31 cellular contexts compared by ENCODE assay signal in the genomic region with DNA sequence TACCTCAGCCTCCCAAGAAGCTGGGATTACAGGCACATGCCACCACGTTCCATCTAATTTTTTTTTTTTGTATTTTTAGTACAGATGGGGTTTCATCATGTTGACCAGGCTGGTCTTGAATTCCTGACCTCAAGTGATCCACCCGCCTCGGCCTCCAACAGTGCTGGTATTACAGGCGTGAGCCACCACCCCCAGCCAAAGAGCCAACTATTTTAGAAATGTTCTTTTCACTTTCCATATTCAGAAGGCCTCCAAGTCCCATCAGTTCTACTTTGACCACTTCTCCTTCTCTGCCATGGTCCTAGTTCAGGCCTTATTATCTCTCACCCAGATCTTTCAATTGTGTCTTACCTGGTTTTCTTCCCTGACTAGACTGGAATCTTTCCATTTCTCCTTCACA. TPM values are rescaled to one million over a fixed set of nuclear protein-coding genes. Genes with fewer than 3 reads are reported as not detected.
"Had no signal": no experiment of that assay in that cellular context is flagged by ENCODE, and none has a peak within 500 bp of the region (broad histone marks: within the 10 kb centered on the region; RNA-seq: fewer than 3 reads in every experiment).

No MANE protein-coding gene starts in this region.

- H3K4me2 ChIP-seq: KMS-11 had no signal

- H3K4me1 ChIP-seq: ascending aorta had no signal

- H3K4me1 Mint-ChIP-seq: activated CD4-positive, alpha-beta T cell treated with anti-CD3 and anti-CD28 coated beads, Interleukin-2, amount 10 ng/mL, durations not matched to agents 7 days and 5 days; central memory CD8-positive, alpha-beta T cell had no signal

- H3K27ac ChIP-seq: ascending aorta, cardiac muscle cell, KMS-11 had no signal

- ATAC-seq: activated CD8-positive, alpha-beta T cell treated with anti-CD3 and anti-CD28 coated beads, Interleukin-2, amount 10 ng/mL, durations not matched to agents 7 days and 5 days had no signal

- H3K27me3 Mint-ChIP-seq: activated T-cell treated with anti-CD3 and anti-CD28 coated beads, Interleukin-2, amount 50 U/mL, for 24 hours; central memory CD8-positive, alpha-beta T cell had no signal

- H3K4me3 ChIP-seq: ascending aorta, cardiac muscle cell had no signal

- H3K9me3 ChIP-seq: ascending aorta had no signal

- H3K27me3 ChIP-seq: ascending aorta, cardiac muscle cell had no signal

- H3K36me3 ChIP-seq: ascending aorta, cardiac muscle cell had no signal

- DNase-seq: activated CD4-positive, alpha-beta T cell treated with anti-CD3 and anti-CD28 coated beads, Interleukin-2, amount 10 ng/mL, durations not matched to agents 7 days and 5 days; activated CD4-positive, alpha-beta T cell treated with anti-CD3 and anti-CD28 coated beads, Interleukin-2, amount 50 U/mL, for 48 hours; activated CD8-positive, alpha-beta T cell treated with anti-CD3 and anti-CD28 coated beads, Interleukin-2, amount 10 ng/mL, durations not matched to agents 7 days and 5 days; activated gamma-delta T cell treated with Interleukin-2 at 50 U/mL for 16 hours; activated naive CD4-positive, alpha-beta T cell treated with anti-CD3 and anti-CD28 coated beads for 36 hours; activated T-cell treated with anti-CD3 and anti-CD28 coated beads, Interleukin-2, amount 50 U/mL, for 24 hours; amygdala; NCI-H1092 treated with DMSO at 0.1 percent for 48 hours; NCI-H1417; NCI-H146; NCI-H187; NCI-H2029 treated with DMSO at 0.1 percent for 48 hours; NCI-H2107; NCI-H2171; NCI-H510A; NCI-H526; NCI-H748 treated with DMSO at 0.1 percent for 48 hours; NK-92 treated with Interleukin-12 subunit alpha and Interleukin-12 subunit beta, amount 100 ng/mL, for 24 hours; OCI-M1; Right ventricle myocardium superior; T1000 had no signal

- H3K9ac ChIP-seq: KMS-11 had no signal

- H3K27ac Mint-ChIP-seq: activated CD4-positive, alpha-beta T cell treated with anti-CD3 and anti-CD28 coated beads, Interleukin-2, amount 10 ng/mL, durations not matched to agents 7 days and 5 days; activated CD8-positive, alpha-beta T cell treated with anti-CD3 and anti-CD28 coated beads, Interleukin-2, amount 10 ng/mL, durations not matched to agents 7 days and 5 days; activated naive CD4-positive, alpha-beta T cell treated with anti-CD3 and anti-CD28 coated beads for 36 hours; activated naive CD8-positive, alpha-beta T cell; activated T-cell treated with anti-CD3 and anti-CD28 coated beads, Interleukin-2, amount 50 U/mL, for 24 hours; activated T-helper 2 cell treated with anti-CD3 and anti-CD28 coated beads, Interferon-gamma antibody, Interleukin-2, Interleukin-4, amounts not matched to agents 10 μg/mL and 5 μg/mL and 100 μg/mL, durations not matched to agents 14 hours and 24 hours and 36 hours had no signal

- H3K4me3 Mint-ChIP-seq: activated CD4-positive, alpha-beta T cell treated with anti-CD3 and anti-CD28 coated beads, Interleukin-2, amount 10 ng/mL, durations not matched to agents 7 days and 5 days; activated CD8-positive, alpha-beta T cell treated with anti-CD3 and anti-CD28 coated beads, Interleukin-2, amount 10 ng/mL, durations not matched to agents 7 days and 5 days; activated naive CD4-positive, alpha-beta T cell treated with anti-CD3 and anti-CD28 coated beads for 36 hours; activated naive CD8-positive, alpha-beta T cell; activated T-cell treated with anti-CD3 and anti-CD28 coated beads, Interleukin-2, amount 50 U/mL, for 24 hours; central memory CD8-positive, alpha-beta T cell had no signal

- H3K9me3 Mint-ChIP-seq: activated CD4-positive, alpha-beta T cell treated with anti-CD3 and anti-CD28 coated beads, Interleukin-2, amount 10 ng/mL, durations not matched to agents 7 days and 5 days; activated naive CD4-positive, alpha-beta T cell treated with anti-CD3 and anti-CD28 coated beads for 36 hours; activated T-cell treated with anti-CD3 and anti-CD28 coated beads, Interleukin-2, amount 50 U/mL, for 24 hours; activated T-helper 2 cell treated with anti-CD3 and anti-CD28 coated beads, Interferon-gamma antibody, Interleukin-2, Interleukin-4, amounts not matched to agents 10 μg/mL and 5 μg/mL and 100 μg/mL, durations not matched to agents 14 hours and 24 hours and 36 hours; central memory CD8-positive, alpha-beta T cell had no signal

RNA-seq across cellular contexts. Expression of gene CCDC83, which starts 48.2 kb away (rescaled TPM):
- total RNA-seq: activated CD4-positive, alpha-beta T cell treated with anti-CD3 and anti-CD28 coated beads, Interleukin-2, amount 10 ng/mL, durations not matched to agents 7 days and 5 days; activated CD8-positive, alpha-beta T cell treated with anti-CD3 and anti-CD28 coated beads, Interleukin-2, amount 10 ng/mL, durations not matched to agents 7 days and 5 days; activated naive CD4-positive, alpha-beta T cell treated with anti-CD3 and anti-CD28 coated beads for 36 hours; activated T-helper 2 cell treated with anti-CD3 and anti-CD28 coated beads, Interferon-gamma antibody, Interleukin-2, Interleukin-4, amounts not matched to agents 10 μg/mL and 5 μg/mL and 100 μg/mL, durations not matched to agents 14 hours and 24 hours and 36 hours; ascending aorta; cardiac muscle cell; chondrocyte; Right ventricle myocardium superior; T-helper 1 cell treated with Interleukin-12 subunit alpha and Interleukin-12 subunit beta and Interleukin-4 antibody, amounts not matched to agents 30 ng/mL and 1 ng/mL, for 36 hours; T-helper 2 cell treated with Interferon-gamma antibody and Interleukin-4, amounts not matched to agents 100 ng/mL and 5 ng/mL, for 36 hours had no signal
- polyA plus RNA-seq: adipose tissue, cardiac muscle cell had no signal
